ENCODE assay signal across 20 cellular contexts in genomic region chr11:102544594-102544993, GRCh38. TPM values are rescaled to one million over a fixed set of nuclear protein-coding genes. Genes with fewer than 3 reads are reported as not detected.
DNase-seq lines count a peak whose midpoint lies in the region; ATAC-seq and TF ChIP-seq lines count a peak whose summit lies in the region.
"Had no signal": no experiment of that assay in that cellular context is flagged by ENCODE, and none has a peak within 500 bp of the region (broad histone marks: within the 10 kb centered on the region; RNA-seq: fewer than 3 reads in every experiment).

No MANE protein-coding gene starts in this region.

- peaks cover 9% of the 10 kb centered on the region; the same call in 1 of the 2 replicates for H3F3A ChIP-seq in PC-9 (ENCODE audit: insufficient read depth, low read depth)

- H3K4me1 Mint-ChIP-seq in activated naive CD8-positive, alpha-beta T cell treated with anti-CD3 and anti-CD28 coated beads, Interleukin-2, amount 50 U/mL, for 24 hours, result peaks cover 13% of the 10 kb centered on the region
- H3K4me1 Mint-ChIP-seq in activated naive CD8-positive, alpha-beta T cell treated with anti-CD3 and anti-CD28 coated beads for 36 hours, result no peaks in the 10 kb centered on the region
- H3K4me1 Mint-ChIP-seq in memory B cell, result peaks cover 28% of the 10 kb centered on the region

- peaks cover 4% of the 10 kb centered on the region; the same call in 1 of the 2 replicates for H3K9me3 ChIP-seq in PC-9 (ENCODE audit: insufficient read depth, low read depth)
- H3K9me3 ChIP-seq: A549 had no signal

- no peaks in the 10 kb centered on the region for H3K9me3 Mint-ChIP-seq in activated naive CD8-positive, alpha-beta T cell treated with anti-CD3 and anti-CD28 coated beads, Interleukin-2, amount 50 U/mL, for 24 hours
- H3K9me3 Mint-ChIP-seq in activated naive CD8-positive, alpha-beta T cell treated with anti-CD3 and anti-CD28 coated beads for 36 hours, result no peaks in the 10 kb centered on the region
- H3K9me3 Mint-ChIP-seq in memory B cell, result no peaks in the 10 kb centered on the region
- H3K9me3 Mint-ChIP-seq: CD8-positive, alpha-beta T cell; GM23338; HFFc6 had no signal

- H3K27ac Mint-ChIP-seq in activated naive CD8-positive, alpha-beta T cell treated with anti-CD3 and anti-CD28 coated beads, Interleukin-2, amount 50 U/mL, for 24 hours, result peak overlapping the region; percentile 60
- H3K27ac Mint-ChIP-seq in activated naive CD8-positive, alpha-beta T cell treated with anti-CD3 and anti-CD28 coated beads for 36 hours, result no peak overlapping the region
- peak overlapping the region; percentile 99 for H3K27ac Mint-ChIP-seq in memory B cell
- H3K27ac Mint-ChIP-seq: CD8-positive, alpha-beta T cell; GM23338; HFFc6 had no signal

- H3K9me2 ChIP-seq in PC-9 (ENCODE audit: insufficient read depth), result no peaks in the 10 kb centered on the region

- no peak for ATAC-seq in activated naive CD8-positive, alpha-beta T cell treated with anti-CD3 and anti-CD28 coated beads, Interleukin-2, amount 50 U/mL, for 24 hours
- ATAC-seq in memory B cell (ENCODE audit: low read depth), result no peak
- ATAC-seq: A549; CD8-positive, alpha-beta T cell; GM23338 had no signal

- 0 out of 2 replicates have a peak overlapping the region, but pooled peaks have one; percentile 39 for H3K27ac ChIP-seq in PC-9
- H3K27ac ChIP-seq: 22Rv1, BLaER1, HL-60 had no signal

- H3K4me3 Mint-ChIP-seq in activated naive CD8-positive, alpha-beta T cell treated with anti-CD3 and anti-CD28 coated beads, Interleukin-2, amount 50 U/mL, for 24 hours, result no peak overlapping the region
- H3K4me3 Mint-ChIP-seq in activated naive CD8-positive, alpha-beta T cell treated with anti-CD3 and anti-CD28 coated beads for 36 hours, result no peak overlapping the region
- H3K4me3 Mint-ChIP-seq in memory B cell, result no peak overlapping the region
- H3K4me3 Mint-ChIP-seq: CD8-positive, alpha-beta T cell; GM23338; HFFc6 had no signal

- no peaks in the 10 kb centered on the region for H3K27me3 Mint-ChIP-seq in activated naive CD8-positive, alpha-beta T cell treated with anti-CD3 and anti-CD28 coated beads, Interleukin-2, amount 50 U/mL, for 24 hours
- H3K27me3 Mint-ChIP-seq in activated naive CD8-positive, alpha-beta T cell treated with anti-CD3 and anti-CD28 coated beads for 36 hours, result no peaks in the 10 kb centered on the region
- no peaks in the 10 kb centered on the region for H3K27me3 Mint-ChIP-seq in memory B cell

- no peaks in the 10 kb centered on the region for H3K27me3 ChIP-seq in PC-9 (ENCODE audit: insufficient read depth, low read depth)
- H3K27me3 ChIP-seq: BLaER1 had no signal

- DNase-seq in activated naive CD8-positive, alpha-beta T cell treated with anti-CD3 and anti-CD28 coated beads, Interleukin-2, amount 50 U/mL, for 24 hours, result no peak
- DNase-seq in activated naive CD8-positive, alpha-beta T cell treated with anti-CD3 and anti-CD28 coated beads for 36 hours, result no peak
- no peak for DNase-seq in PC-9
- no peak for DNase-seq in memory B cell (ENCODE audit: low spot score in 2 of 2)
- DNase-seq in stimulated activated CD8-positive, alpha-beta memory T cell treated with anti-CD3 and anti-CD28 coated beads, Interleukin-4, amount 100 ng/mL, for 48 hours, result no peak
- no peak for DNase-seq in amniotic stem cell (lab: John Stamatoyannopoulos, UW)
- no peak for DNase-seq in GM03348 (ENCODE audit: low spot score)
- DNase-seq: AML-193; Calu3; CD8-positive, alpha-beta T cell; DMS79 treated with DMSO at 0.1 percent for 48 hours; GF-D8; HCEC 1CT; HFFc6 had no signal

- H3K36me3 ChIP-seq in PC-9 (ENCODE audit: low read depth), result no peaks in the 10 kb centered on the region
- H3K36me3 ChIP-seq: BLaER1 had no signal

- no peak overlapping the region for H2AFZ ChIP-seq in PC-9
- H2AFZ ChIP-seq: GM23338 had no signal

- H4K20me1 ChIP-seq in PC-9 (ENCODE audit: insufficient read depth), result no peaks in the 10 kb centered on the region
- H4K20me1 ChIP-seq: BLaER1 had no signal

- POLR2A ChIA-PET in PC-9 (lab: Charles Lee; ENCODE audit: unreplicated experiment), result interaction anchor here (0.6 kb wide), 2 partner anchors 19 to 495 kb away, joined by 3 to 4 read pairs; no protein-coding TSS in a partner anchor

- CTCF ChIA-PET in PC-9 (lab: Charles Lee), result no interaction called here

- H3K79me2 ChIP-seq in PC-9 (ENCODE audit: low read depth), result no peaks in the 10 kb centered on the region

- no peak for TF ChIP-seq CTCF in PC-9 (conservative IDR thresholded peaks at IDR 0.05)

- H3K36me3 Mint-ChIP-seq in activated naive CD8-positive, alpha-beta T cell treated with anti-CD3 and anti-CD28 coated beads, Interleukin-2, amount 50 U/mL, for 24 hours (ENCODE audit: low read depth), result no peaks in the 10 kb centered on the region
- H3K36me3 Mint-ChIP-seq in activated naive CD8-positive, alpha-beta T cell treated with anti-CD3 and anti-CD28 coated beads for 36 hours, result no peaks in the 10 kb centered on the region
- H3K36me3 Mint-ChIP-seq in memory B cell, result no peaks in the 10 kb centered on the region
- H3K36me3 Mint-ChIP-seq: CD8-positive, alpha-beta T cell had no signal

- BruUV-seq in PC-9 (replicated peaks; lab: Mats Ljungman, UMichigan), result no TSS peak

- H3K4me2 ChIP-seq in PC-9, result no peak overlapping the region
- H3K4me2 ChIP-seq: A549, BLaER1, GM23338 had no signal

- H3K4me1 ChIP-seq in PC-9 (replicated peaks; ENCODE audit: insufficient read depth), result peaks cover 17% of the 10 kb centered on the region

- intact Hi-C loops in PC-9 (cut with micrococcal nuclease; ENCODE audit: unreplicated experiment), result no loop called here

- no peak overlapping the region for H3K4me3 ChIP-seq in PC-9
- H3K4me3 ChIP-seq: A549, BLaER1, GM23338 had no signal

RNA-seq across cellular contexts. Expression of gene MMP7, which starts 14.0 kb away (rescaled TPM):
- not detected for total RNA-seq in activated naive CD8-positive, alpha-beta T cell treated with anti-CD3 and anti-CD28 coated beads for 36 hours
- total RNA-seq in PC-9 (2021), result 1.1 and 1.3 TPM in 2 replicates
- total RNA-seq: CD8-positive, alpha-beta T cell; GM23338; HFFc6; HT1080 had no signal
